ENCODE assay signal across 2 cellular contexts in genomic region chr16:84574191-84574590, GRCh38.
A peak's percentile ranks its signal among the peaks of the same experiment; 100 is the strongest.
TF ChIP-seq lines count a peak whose summit lies in the region.

No MANE protein-coding gene starts in this region.

TF ChIP-seq in HEK293, 187 proteins besides CTCF, POLR2A, EP300 and RAD21 (continued from another document):
- TF ChIP-seq ZBTB6 (tag by site-specific recombination; IDR thresholded peaks at IDR 0.05), result no peak
- no peak for TF ChIP-seq ZNF580 (tag by site-specific recombination; IDR thresholded peaks at IDR 0.05)
- no peak for TF ChIP-seq ZBTB20 (tag by site-specific recombination; IDR thresholded peaks at IDR 0.05)
- no peak for TF ChIP-seq ZNF830 (tag by site-specific recombination; IDR thresholded peaks at IDR 0.05; ENCODE audit: low read depth)
- no peak for TF ChIP-seq ZNF362 (tag by site-specific recombination; IDR thresholded peaks at IDR 0.05)
- no peak for TF ChIP-seq ZNF148 (tag by site-specific recombination; IDR thresholded peaks at IDR 0.05; ENCODE audit: borderline replicate concordance)
- peak; percentile 58; the same call in 1 of the 2 replicates for TF ChIP-seq SCRT1 (tag by site-specific recombination; IDR thresholded peaks at IDR 0.05; ENCODE audit: borderline replicate concordance)
- TF ChIP-seq ZNF155 (tag by site-specific recombination; IDR thresholded peaks at IDR 0.05), result no peak
- no peak for TF ChIP-seq ZIC2 (tag by site-specific recombination; IDR thresholded peaks at IDR 0.05)
- no peak for TF ChIP-seq ZNF548 (tag by site-specific recombination; IDR thresholded peaks at IDR 0.05)
- no peak for TF ChIP-seq ZSCAN4 (tag by site-specific recombination; IDR thresholded peaks at IDR 0.05)
- TF ChIP-seq ZNF341 (tag by site-specific recombination; IDR thresholded peaks at IDR 0.05; ENCODE audit: low read depth), result no peak
- TF ChIP-seq ZNF146 (tag by site-specific recombination; IDR thresholded peaks at IDR 0.05), result no peak
- no peak for TF ChIP-seq ZNF433 (tag by site-specific recombination; IDR thresholded peaks at IDR 0.05; ENCODE audit: low read depth)
- TF ChIP-seq ZNF513 (tag by site-specific recombination; IDR thresholded peaks at IDR 0.05), result no peak

TF ChIP-seq in GM12878, 131 proteins besides CTCF, POLR2A, EP300 and RAD21 (continued from another document):
- no peak for TF ChIP-seq IRF5 (IDR thresholded peaks at IDR 0.05; ENCODE audit: borderline replicate concordance)
- no peak for TF ChIP-seq ZNF274 (IDR thresholded peaks at IDR 0.05; ENCODE audit: insufficient read depth, insufficient read length)
- no peak for TF ChIP-seq ETV6 (conservative IDR thresholded peaks at IDR 0.05 in 1 of 2, IDR thresholded peaks at IDR 0.05 in 1 of 2; ENCODE audit: borderline replicate concordance in 1 of 2, low read depth in 1 of 2)
- TF ChIP-seq POU2F2 (IDR thresholded peaks at IDR 0.05; ENCODE audit: borderline replicate concordance, low read depth, low read length), result no peak
